ENCODE assay signal across 23 cellular contexts in the genomic region with DNA sequence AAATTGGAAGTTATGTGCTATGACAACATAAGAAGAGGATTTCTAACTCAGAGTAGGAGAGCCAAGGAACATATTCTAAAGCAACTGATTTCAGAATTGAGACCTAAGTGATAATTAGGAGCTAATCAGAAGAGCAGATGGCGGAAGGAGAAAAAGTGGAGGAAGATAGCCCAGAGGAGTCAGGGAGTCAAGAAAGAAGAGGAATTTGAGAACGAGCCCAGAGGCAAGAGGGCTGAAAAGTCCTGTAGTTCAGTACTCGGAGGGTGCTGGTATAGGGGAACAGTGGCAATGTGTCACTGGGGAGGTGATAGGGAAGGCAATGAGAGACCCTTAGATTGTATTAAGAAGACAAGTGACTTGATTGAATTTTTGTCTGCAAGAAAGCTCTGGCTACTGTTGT.
"Had no signal": no experiment of that assay in that cellular context is flagged by ENCODE, and none has a peak within 500 bp of the region (broad histone marks: within the 10 kb centered on the region; RNA-seq: fewer than 3 reads in every experiment).

No MANE protein-coding gene starts in this region.

- H3K4me2 ChIP-seq: KMS-11, SK-N-SH had no signal

- FAIRE-seq: K562 had no signal

- DNase-seq: Kasumi-1, MM.1S, NCI-H1092, NCI-H1105 treated with DMSO at 0.1 percent for 48 hours, NCI-H1417 treated with DMSO at 0.1 percent for 48 hours, NCI-H146, NCI-H1694 treated with DMSO at 0.1 percent for 48 hours, NCI-H1930, NCI-H2081, NCI-H2171, NCI-H226, NCI-H446, NCI-H510A, NCI-H524 treated with DMSO at 0.1 percent for 48 hours, NCI-H69, NCI-H774, Right ventricle myocardium superior, RPMI8226, SK-N-SH, SW 1271, T-cell had no signal

- H3K9me3 ChIP-seq: SK-N-SH had no signal

- H3K4me3 ChIP-seq: K562 had no signal

- ATAC-seq: K562, T-cell had no signal

- H3K27ac ChIP-seq: KMS-11 had no signal

- H3K9ac ChIP-seq: KMS-11, SK-N-SH had no signal
